In genomic region chr1:36482724-36483388, GRCh38 we compare ENCODE assay signal across 10 cellular contexts. TPM values are rescaled to one million over a fixed set of nuclear protein-coding genes. Genes with fewer than 3 reads are reported as not detected.
DNase-seq lines count a peak whose midpoint lies in the region; ATAC-seq and TF ChIP-seq lines count a peak whose summit lies in the region.
"Had no signal": no experiment of that assay in that cellular context is flagged by ENCODE, and none has a peak within 500 bp of the region (broad histone marks: within the 10 kb centered on the region; RNA-seq: fewer than 3 reads in every experiment).

TSS of gene CSF3R (minus strand) at chr1:36482913. CDS start at chr1:36479496, 3,417 bp downstream.

- TF ChIP-seq EP300 in stomach (IDR thresholded peaks at IDR 0.05), result no peak

- peak within 1 kb of the TSS; percentile 40 for H3K27ac Mint-ChIP-seq in activated CD4-positive, alpha-beta T cell treated with anti-CD3 and anti-CD28 coated beads for 36 hours
- H3K27ac Mint-ChIP-seq in activated T-helper 2 cell treated with anti-CD3 and anti-CD28 coated beads, Interferon-gamma antibody, Interleukin-2, Interleukin-4, amounts not matched to agents 10 μg/mL and 5 μg/mL and 100 μg/mL, durations not matched to agents 14 hours and 24 hours and 36 hours, result peak within 1 kb of the TSS; percentile 44

- TF ChIP-seq CTCF in left lung (IDR thresholded peaks at IDR 0.05) (no peak), stomach (IDR thresholded peaks at IDR 0.05) (no peak)

- DNase-seq in activated CD4-positive, alpha-beta T cell treated with anti-CD3 and anti-CD28 coated beads for 36 hours, result no peak
- DNase-seq in activated CD4-positive, alpha-beta T cell treated with anti-CD3 and anti-CD28 coated beads for 48 hours, result no peak
- DNase-seq in activated T-helper 2 cell treated with anti-CD3 and anti-CD28 coated beads, Interferon-gamma antibody, Interleukin-2, Interleukin-4, amounts not matched to agents 10 μg/mL and 5 μg/mL and 100 μg/mL, durations not matched to agents 14 hours and 24 hours and 36 hours (ENCODE audit: low spot score), result no peak
- peak; percentile 67 to 91 for DNase-seq in left lung
- DNase-seq in stomach, result no peak
- no peak for DNase-seq in dermis blood vessel endothelial cell
- no peak for DNase-seq in NCI-H1105 (lab: John Stamatoyannopoulos, UW)
- no peak for DNase-seq in NCI-H510A treated with DMSO at 0.1 percent for 48 hours (lab: John Stamatoyannopoulos, UW)
- DNase-seq: foreskin fibroblast had no signal

- no peak for TF ChIP-seq POLR2A in stomach (IDR thresholded peaks at IDR 0.05)

- H3K27ac ChIP-seq in left lung, result peak within 1 kb of the TSS; percentile 64 to 92
- peak within 1 kb of the TSS in 3 of 5 donors; percentile 16 to 78 (median 68) for H3K27ac ChIP-seq in stomach

- peaks cover 8% of the 10 kb centered on the region for H3K4me1 Mint-ChIP-seq in activated CD4-positive, alpha-beta T cell treated with anti-CD3 and anti-CD28 coated beads for 36 hours
- H3K4me1 Mint-ChIP-seq in activated T-helper 2 cell treated with anti-CD3 and anti-CD28 coated beads, Interferon-gamma antibody, Interleukin-2, Interleukin-4, amounts not matched to agents 10 μg/mL and 5 μg/mL and 100 μg/mL, durations not matched to agents 14 hours and 24 hours and 36 hours (ENCODE audit: low read depth), result peaks cover 15% of the 10 kb centered on the region

- 48 to 68% (median 59%) methylated on average over 9 to 13 of the region's 13 CpGs for WGBS in stomach, 5 donors

- H3K36me3 ChIP-seq in left lung, result peaks cover 0 to 27% of the 10 kb centered on the region in 2 donors
- H3K36me3 ChIP-seq in stomach, result no peaks in the 10 kb centered on the region

- H3K4me3 Mint-ChIP-seq in activated CD4-positive, alpha-beta T cell treated with anti-CD3 and anti-CD28 coated beads for 36 hours, result peak within 1 kb of the TSS; percentile 11
- H3K4me3 Mint-ChIP-seq in activated T-helper 2 cell treated with anti-CD3 and anti-CD28 coated beads, Interferon-gamma antibody, Interleukin-2, Interleukin-4, amounts not matched to agents 10 μg/mL and 5 μg/mL and 100 μg/mL, durations not matched to agents 14 hours and 24 hours and 36 hours (ENCODE audit: low read depth), result peak within 1 kb of the TSS; percentile 60

- CTCF ChIA-PET in activated CD4-positive, alpha-beta T cell treated with anti-CD3 and anti-CD28 coated beads for 36 hours (lab: Charles Lee), result interaction anchor here (0.6 kb wide), 1 partner anchor 449 kb away, joined by 3 read pairs; no protein-coding TSS in a partner anchor

- H3K4me3 ChIP-seq in left lung, result peak within 1 kb of the TSS; percentile 9 to 59
- peak within 1 kb of the TSS in 3 of 4 donors; percentile 5 to 35 (median 31) for H3K4me3 ChIP-seq in stomach

- intact Hi-C loops in activated CD4-positive, alpha-beta T cell treated with anti-CD3 and anti-CD28 coated beads for 36 hours (cut with DNase I, micrococcal nuclease), result no loop called here
- intact Hi-C loops in activated T-helper 2 cell treated with anti-CD3 and anti-CD28 coated beads, Interferon-gamma antibody, Interleukin-2, Interleukin-4, amounts not matched to agents 10 μg/mL and 5 μg/mL and 100 μg/mL, durations not matched to agents 14 hours and 24 hours and 36 hours (cut with micrococcal nuclease), result no loop called here
- intact Hi-C loops in left lung (cut with DNase I) (no loop called here), stomach (cut with DNase I; ENCODE audit: low total_unique reads) (no loop called here)

- no peaks in the 10 kb centered on the region for H3K9me3 Mint-ChIP-seq in activated CD4-positive, alpha-beta T cell treated with anti-CD3 and anti-CD28 coated beads for 36 hours (ENCODE audit: low read depth)
- H3K9me3 Mint-ChIP-seq in activated T-helper 2 cell treated with anti-CD3 and anti-CD28 coated beads, Interferon-gamma antibody, Interleukin-2, Interleukin-4, amounts not matched to agents 10 μg/mL and 5 μg/mL and 100 μg/mL, durations not matched to agents 14 hours and 24 hours and 36 hours, result no peaks in the 10 kb centered on the region

- H3K36me3 Mint-ChIP-seq in activated CD4-positive, alpha-beta T cell treated with anti-CD3 and anti-CD28 coated beads for 36 hours (ENCODE audit: low read depth), result no peaks in the 10 kb centered on the region
- H3K36me3 Mint-ChIP-seq in activated T-helper 2 cell treated with anti-CD3 and anti-CD28 coated beads, Interferon-gamma antibody, Interleukin-2, Interleukin-4, amounts not matched to agents 10 μg/mL and 5 μg/mL and 100 μg/mL, durations not matched to agents 14 hours and 24 hours and 36 hours (ENCODE audit: low read depth), result no peaks in the 10 kb centered on the region

- H3K27me3 Mint-ChIP-seq in activated CD4-positive, alpha-beta T cell treated with anti-CD3 and anti-CD28 coated beads for 36 hours, result no peaks in the 10 kb centered on the region
- H3K27me3 Mint-ChIP-seq in activated T-helper 2 cell treated with anti-CD3 and anti-CD28 coated beads, Interferon-gamma antibody, Interleukin-2, Interleukin-4, amounts not matched to agents 10 μg/mL and 5 μg/mL and 100 μg/mL, durations not matched to agents 14 hours and 24 hours and 36 hours (ENCODE audit: low read depth), result peaks cover 5% of the 10 kb centered on the region

- H3K4me1 ChIP-seq in left lung (peaks cover 2 to 95% of the 10 kb centered on the region in 2 donors), stomach (peaks cover 0 to 36% (median 19%) of the 10 kb centered on the region in 4 donors)

- POLR2A ChIA-PET in activated CD4-positive, alpha-beta T cell treated with anti-CD3 and anti-CD28 coated beads for 36 hours (lab: Charles Lee), result no interaction called here

- H3K27me3 ChIP-seq in left lung (no peaks in the 10 kb centered on the region), stomach (peaks cover 0 to 28% (median 0%) of the 10 kb centered on the region in 3 donors)

- H3K9me3 ChIP-seq in left lung (no peaks in the 10 kb centered on the region), stomach (no peaks in the 10 kb centered on the region)

- no peak for ATAC-seq in activated CD4-positive, alpha-beta T cell treated with anti-CD3 and anti-CD28 coated beads for 36 hours
- peak; percentile 18 for ATAC-seq in left lung

RNA-seq across cellular contexts. Expression of gene CSF3R, which starts in this region (rescaled TPM):
- total RNA-seq in activated CD4-positive, alpha-beta T cell treated with anti-CD3 and anti-CD28 coated beads for 36 hours, result under 1 TPM; 0.33 to 0.41 TPM
- total RNA-seq in activated T-helper 2 cell treated with anti-CD3 and anti-CD28 coated beads, Interferon-gamma antibody, Interleukin-2, Interleukin-4, amounts not matched to agents 10 μg/mL and 5 μg/mL and 100 μg/mL, durations not matched to agents 14 hours and 24 hours and 36 hours, result 0.11 and 0.62 TPM in 2 replicates
- total RNA-seq in left lung (100 to 1,000 TPM in 1 of 2 donors, 10 to 100 TPM in 1; 63.8 to 334 TPM), stomach (10 to 100 TPM in 4 of 5 donors, not detected in 1; 12.7 to 30.9 (median 21.2) TPM), dermis blood vessel endothelial cell (not detected in 2 replicates)
- polyA plus RNA-seq in stomach, result 1 to 10 TPM; 1.6 to 6.7 (median 5.8) TPM
- total RNA-seq: osteocyte had no signal

Comparison
In these comparisons a context has a peak if more than half of its experiments do, and no peak if none do; other contexts are left out.
1. DNase-seq: peak in left lung (2 of 2); none in activated CD4-positive, alpha-beta T cell treated with anti-CD3 and anti-CD28 coated beads for 36 hours (single experiment), activated CD4-positive, alpha-beta T cell treated with anti-CD3 and anti-CD28 coated beads for 48 hours (single experiment), activated T-helper 2 cell treated with anti-CD3 and anti-CD28 coated beads, Interferon-gamma antibody, Interleukin-2, Interleukin-4, amounts not matched to agents 10 μg/mL and 5 μg/mL and 100 μg/mL, durations not matched to agents 14 hours and 24 hours and 36 hours (single experiment), stomach (single experiment), dermis blood vessel endothelial cell (single experiment), NCI-H1105 (single experiment) and NCI-H510A treated with DMSO at 0.1 percent for 48 hours (single experiment).